In the genomic region with DNA sequence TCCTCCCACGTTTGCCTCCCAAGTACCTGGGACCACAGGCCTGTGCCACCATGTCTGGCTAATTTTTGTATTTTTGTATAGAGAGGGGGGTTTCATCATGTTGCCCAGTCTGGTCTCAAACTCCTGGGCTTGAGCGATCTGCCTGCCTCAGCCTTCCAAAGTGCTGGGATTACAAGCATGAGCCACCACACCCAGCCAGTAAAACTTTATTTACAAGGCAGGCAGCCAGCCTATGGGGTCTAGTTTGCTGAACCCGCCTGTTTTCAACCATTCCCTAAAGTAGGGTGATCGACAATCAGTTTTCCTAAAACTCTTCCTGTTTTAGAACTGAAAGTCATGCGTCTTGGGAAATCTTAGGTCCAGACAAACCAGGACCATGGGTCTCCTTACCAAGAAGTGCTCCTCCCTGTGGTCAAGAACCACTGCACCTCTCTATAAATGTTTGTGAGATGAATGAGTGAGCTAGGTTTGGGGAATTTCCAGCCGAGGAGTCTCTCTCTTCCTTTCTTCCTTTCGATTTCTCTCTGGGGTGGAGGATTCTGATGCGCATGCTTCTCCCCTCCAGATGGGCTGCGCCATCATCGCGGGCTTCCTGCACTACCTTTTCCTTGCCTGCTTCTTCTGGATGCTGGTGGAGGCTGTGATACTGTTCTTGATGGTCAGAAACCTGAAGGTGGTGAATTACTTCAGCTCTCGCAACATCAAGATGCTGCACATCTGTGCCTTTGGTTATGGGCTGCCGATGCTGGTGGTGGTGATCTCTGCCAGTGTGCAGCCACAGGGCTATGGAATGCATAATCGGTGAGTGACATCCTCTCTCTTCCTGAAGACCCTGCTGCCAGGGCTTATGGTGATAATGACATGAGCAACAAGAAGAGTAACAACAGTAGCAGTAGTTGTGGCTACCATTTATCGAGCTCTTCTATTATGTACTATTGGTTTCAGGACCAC, we compare ENCODE assay signal across 1 cellular context.
TF ChIP-seq lines count a peak whose summit lies in the region.

No MANE protein-coding gene starts in this region.

TF ChIP-seq in SK-N-SH treated with all-trans-retinoic acid at 6 μM for 48 hours, 23 proteins besides CTCF, POLR2A, EP300 and RAD21 (continued from another document):
- TF ChIP-seq ESRRG (CRISPR knock-in tag; IDR thresholded peaks at IDR 0.05), result no peak
